ENCODE assay signal across 8 cellular contexts in genomic region chr17:64261422-64262124, GRCh38. TPM values are rescaled to one million over a fixed set of nuclear protein-coding genes. Genes with fewer than 3 reads are reported as not detected.
A peak's percentile ranks its signal among the peaks of the same experiment; 100 is the strongest.
DNase-seq lines count a peak whose midpoint lies in the region; ATAC-seq and TF ChIP-seq lines count a peak whose summit lies in the region.

No MANE protein-coding gene starts in this region.

- H3K4me1 ChIP-seq in HUES48 (ENCODE audit: control insufficient read depth, insufficient read depth, low read length), result peaks cover 10% of the 10 kb centered on the region
- peaks cover 11% of the 10 kb centered on the region for H3K4me1 ChIP-seq in right cardiac atrium (ENCODE audit: control insufficient read depth, insufficient read depth, low read length)
- peaks cover 0 to 51% (median 30%) of the 10 kb centered on the region in 6 donors for H3K4me1 ChIP-seq in spleen

- H3K4me3 Mint-ChIP-seq in WTC11, result peak overlapping the region; percentile 83

- no peak for TF ChIP-seq POLR2A in spleen (IDR thresholded peaks at IDR 0.05)

- TF ChIP-seq CTCF in WTC11 (IDR thresholded peaks at IDR 0.05) (no peak), spleen (IDR thresholded peaks at IDR 0.05 in 8 of 11, conservative IDR thresholded peaks at IDR 0.05 in 3 of 11) (no peak)

- H3K9me3 ChIP-seq in HUES48 (ENCODE audit: control insufficient read depth, insufficient read depth, low read length), result no peaks in the 10 kb centered on the region
- no peaks in the 10 kb centered on the region for H3K9me3 ChIP-seq in right cardiac atrium (ENCODE audit: control insufficient read depth, low read length)
- H3K9me3 ChIP-seq in spleen, result no peaks in the 10 kb centered on the region

- peak overlapping the region; percentile 86 for H3K4me3 ChIP-seq in HUES48 (ENCODE audit: low read depth, low read length)
- H3K4me3 ChIP-seq in right cardiac atrium (ENCODE audit: low read length), result peak overlapping the region; percentile 88
- H3K4me3 ChIP-seq in spleen, result peak overlapping the region in 7 of 8 donors; percentile 89 to 97 (median 93)

- H3K9me3 Mint-ChIP-seq in WTC11, result no peaks in the 10 kb centered on the region

- H3K4me1 Mint-ChIP-seq in WTC11, result peaks cover 13% of the 10 kb centered on the region

- no peak overlapping the region for H3K9ac ChIP-seq in HUES48 (ENCODE audit: low read depth, low read length)

- intact Hi-C loops in right cardiac atrium (cut with DNase I) (loop anchor here in 3 of 4 donors (5.0 to 10.0 kb wide), 3 partner anchors 107 to 114 kb away; no protein-coding TSS in a partner anchor), spleen (cut with DNase I; ENCODE audit: low total_unique reads) (no loop called here)

- H3K36me3 ChIP-seq in HUES48 (ENCODE audit: control insufficient read depth, insufficient read depth, low read length) (no peaks in the 10 kb centered on the region), spleen (no peaks in the 10 kb centered on the region)

- POLR2A ChIA-PET in WTC11 (lab: Charles Lee), result interaction anchor here (2.4 kb wide), 1 partner anchor 116 kb away, joined by 11 read pairs; no protein-coding TSS in a partner anchor

- 56% methylated on average over 5 of the region's 5 CpGs for WGBS in right cardiac atrium
- WGBS in spleen, 5 donors, result 36 to 53% (median 43%) methylated on average over 5 of the region's 5 CpGs

- H3K36me3 Mint-ChIP-seq in WTC11, result no peaks in the 10 kb centered on the region

- H3K27ac ChIP-seq in HUES48 (ENCODE audit: low read depth, low read length), result no peak overlapping the region
- peak overlapping the region; percentile 88 for H3K27ac ChIP-seq in right cardiac atrium (ENCODE audit: low read length)
- H3K27ac ChIP-seq in spleen, result peak overlapping the region in 7 of 8 donors; percentile 78 to 95 (median 92)

- peaks cover 32% of the 10 kb centered on the region for H3K27me3 Mint-ChIP-seq in WTC11 (ENCODE audit: low read depth)

- H3K27ac Mint-ChIP-seq in WTC11, result no peak overlapping the region

- peaks cover 14% of the 10 kb centered on the region for H3K27me3 ChIP-seq in HUES48 (ENCODE audit: control insufficient read depth, insufficient read depth, low read length)
- H3K27me3 ChIP-seq in right cardiac atrium (ENCODE audit: control insufficient read depth, insufficient read depth), result no peaks in the 10 kb centered on the region
- no peaks in the 10 kb centered on the region for H3K27me3 ChIP-seq in spleen (replicated peaks in 1 of 7)

- DNase-seq in WTC11 (ENCODE audit: low spot score), result no peak
- DNase-seq in right cardiac atrium, result no peak
- no peak for DNase-seq in spleen
- DNase-seq in UCSD-AML1 (lab: John Stamatoyannopoulos, UW; ENCODE audit: unreplicated experiment), result no peak
- DNase-seq in dermis blood vessel endothelial cell, result no peak

- ATAC-seq in WTC11 (no peak), right cardiac atrium (no peak), esophagus mucosa (no peak), GM21528 (IDR thresholded peaks at IDR 0.05; ENCODE audit: low FRiP score, unreplicated experiment) (no peak)

- CTCF ChIA-PET in WTC11 (lab: Charles Lee), result no interaction called here

TF ChIP-seq in WTC11, 78 proteins besides CTCF, POLR2A, EP300 and RAD21:
- TF ChIP-seq JUN (CRISPR knock-in tag; IDR thresholded peaks at IDR 0.05) (no peak), CDX4 (CRISPR knock-in tag; IDR thresholded peaks at IDR 0.05; ENCODE audit: borderline replicate concordance) (no peak), ZNF232 (CRISPR knock-in tag; IDR thresholded peaks at IDR 0.05) (no peak), GABPB1 (CRISPR knock-in tag; IDR thresholded peaks at IDR 0.05) (no peak), ZNF138 (CRISPR knock-in tag; conservative IDR thresholded peaks at IDR 0.05) (no peak), FOXK1 (CRISPR knock-in tag; IDR thresholded peaks at IDR 0.05) (no peak), MXD4 (CRISPR knock-in tag; IDR thresholded peaks at IDR 0.05; ENCODE audit: borderline replicate concordance) (no peak), ZMAT4 (CRISPR knock-in tag; IDR thresholded peaks at IDR 0.05) (no peak), JAZF1 (CRISPR knock-in tag; IDR thresholded peaks at IDR 0.05) (no peak), NR3C1 (CRISPR knock-in tag; conservative IDR thresholded peaks at IDR 0.05; ENCODE audit: low read depth) (no peak), KAT7 (CRISPR knock-in tag; IDR thresholded peaks at IDR 0.05; ENCODE audit: borderline replicate concordance) (no peak), ZNF121 (CRISPR knock-in tag; IDR thresholded peaks at IDR 0.05) (no peak), ZNF425 (CRISPR knock-in tag; conservative IDR thresholded peaks at IDR 0.05) (no peak), ZNF317 (CRISPR knock-in tag; IDR thresholded peaks at IDR 0.05; ENCODE audit: borderline replicate concordance, low read depth) (no peak), IRF1 (CRISPR knock-in tag; IDR thresholded peaks at IDR 0.05) (no peak), E2F4 (CRISPR knock-in tag; IDR thresholded peaks at IDR 0.05; ENCODE audit: borderline replicate concordance, low read depth) (no peak), EMX1 (CRISPR knock-in tag; IDR thresholded peaks at IDR 0.05) (no peak)

RNA-seq across cellular contexts. Expression of gene TEX2, which starts 1.5 kb away (rescaled TPM):
- total RNA-seq in WTC11 (2021) (10.8 to 13.3 TPM (median 12.2 TPM) in 3 replicates), right cardiac atrium (10 to 100 TPM; 42.6 to 56.8 (median 46.6) TPM), spleen (10 to 100 TPM; 22.3 to 44.5 (median 33.4) TPM), esophagus mucosa (20.2 TPM), dermis blood vessel endothelial cell (34.9 and 47.8 TPM in 2 replicates)
- polyA plus RNA-seq in right cardiac atrium (21.4 TPM), spleen (1 to 10 TPM; 3.0 to 6.7 (median 3.9) TPM)
